Comparison of ENCODE assay signal across 8 cellular contexts in genomic region chr20:36571564-36572504, GRCh38. TPM values are rescaled to one million over a fixed set of nuclear protein-coding genes. Genes with fewer than 3 reads are reported as not detected.
DNase-seq lines count a peak whose midpoint lies in the region; ATAC-seq and TF ChIP-seq lines count a peak whose summit lies in the region.

No MANE protein-coding gene starts in this region.

- H3K9me3 ChIP-seq in left lung (no peaks in the 10 kb centered on the region), thymus (ENCODE audit: control insufficient read depth) (no peaks in the 10 kb centered on the region)

- in situ Hi-C loops in ACHN (cut with HindIII; ENCODE audit: low pct_ligation_motif_present, low pct_unique_long_range_greater_than_20kb, low sequenced_read_pairs): no loop called here

- no peak for ATAC-seq in activated CD8-positive, alpha-beta T cell treated with anti-CD3 and anti-CD28 coated beads, Interleukin-2, amount 10 ng/mL, durations not matched to agents 7 days and 5 days
- ATAC-seq in left lung (no peak), GM18907 (IDR thresholded peaks at IDR 0.05; ENCODE audit: unreplicated experiment) (no peak), GM19463 (IDR thresholded peaks at IDR 0.05; ENCODE audit: unreplicated experiment) (no peak)

- DNase-seq in activated CD4-positive, alpha-beta T cell treated with anti-CD3 and anti-CD28 coated beads, Interleukin-2, amount 10 ng/mL, durations not matched to agents 7 days and 5 days: no peak
- no peak for DNase-seq in activated CD4-positive, alpha-beta T cell treated with anti-CD3 and anti-CD28 coated beads, Interleukin-2, amount 50 U/mL, for 4 hours
- DNase-seq in activated CD8-positive, alpha-beta T cell treated with anti-CD3 and anti-CD28 coated beads, Interleukin-2, amount 10 ng/mL, durations not matched to agents 7 days and 5 days: no peak
- DNase-seq in left lung (no peak), ACHN (no peak)

- 60% methylated on average over 17 of the region's 17 CpGs for WGBS in thymus

- H3K27ac Mint-ChIP-seq in activated CD4-positive, alpha-beta T cell treated with anti-CD3 and anti-CD28 coated beads, Interleukin-2, amount 10 ng/mL, durations not matched to agents 7 days and 5 days: peak overlapping the region; percentile 97
- H3K27ac Mint-ChIP-seq in activated CD8-positive, alpha-beta T cell treated with anti-CD3 and anti-CD28 coated beads, Interleukin-2, amount 10 ng/mL, durations not matched to agents 7 days and 5 days: peak overlapping the region; percentile 98

- H3K4me3 ChIP-seq in left lung: no peak overlapping the region
- no peak overlapping the region for H3K4me3 ChIP-seq in thymus (ENCODE audit: low read length)

- CTCF ChIA-PET in activated CD4-positive, alpha-beta T cell treated with anti-CD3 and anti-CD28 coated beads, Interleukin-2, amount 10 ng/mL, durations not matched to agents 7 days and 5 days (lab: Charles Lee): interaction anchor here (0.6 to 2.3 kb wide), 5 partner anchors 10 to 36 kb away, joined by 3 to 6 read pairs (median 4); partner anchors contain the start of gene RAB5IF
- CTCF ChIA-PET in activated CD8-positive, alpha-beta T cell treated with anti-CD3 and anti-CD28 coated beads, Interleukin-2, amount 10 ng/mL, durations not matched to agents 7 days and 5 days (lab: Charles Lee): interaction anchor here (0.5 to 3.0 kb wide), 10 partner anchors 15 to 335 kb away, joined by 3 to 17 read pairs (median 5); partner anchors contain the start of genes DSN1 and RAB5IF

- H3K36me3 Mint-ChIP-seq in activated CD4-positive, alpha-beta T cell treated with anti-CD3 and anti-CD28 coated beads, Interleukin-2, amount 10 ng/mL, durations not matched to agents 7 days and 5 days (ENCODE audit: low read depth): peaks cover 20% of the 10 kb centered on the region
- H3K36me3 Mint-ChIP-seq in activated CD8-positive, alpha-beta T cell treated with anti-CD3 and anti-CD28 coated beads, Interleukin-2, amount 10 ng/mL, durations not matched to agents 7 days and 5 days (ENCODE audit: low read depth): peaks cover 21% of the 10 kb centered on the region

- H3K27me3 ChIP-seq in left lung (peaks cover 0 to 18% of the 10 kb centered on the region in 2 donors), thymus (ENCODE audit: control insufficient read depth, insufficient read depth) (no peaks in the 10 kb centered on the region)

- H3K4me1 ChIP-seq in left lung: peaks cover 4 to 22% of the 10 kb centered on the region in 2 donors
- H3K4me1 ChIP-seq in thymus (ENCODE audit: control insufficient read depth, insufficient read depth, low read length): peaks cover 15% of the 10 kb centered on the region

- H3K36me3 ChIP-seq in left lung (no peaks in the 10 kb centered on the region), thymus (ENCODE audit: control insufficient read depth, insufficient read depth) (no peaks in the 10 kb centered on the region)

- H3K4me3 Mint-ChIP-seq in activated CD4-positive, alpha-beta T cell treated with anti-CD3 and anti-CD28 coated beads, Interleukin-2, amount 10 ng/mL, durations not matched to agents 7 days and 5 days: peak overlapping the region; percentile 75
- peak overlapping the region; percentile 87 for H3K4me3 Mint-ChIP-seq in activated CD8-positive, alpha-beta T cell treated with anti-CD3 and anti-CD28 coated beads, Interleukin-2, amount 10 ng/mL, durations not matched to agents 7 days and 5 days

- H3K27ac ChIP-seq in left lung: peak overlapping the region; percentile 83 to 90
- H3K27ac ChIP-seq in thymus (ENCODE audit: low read depth): peak overlapping the region; percentile 36

- peaks cover 39% of the 10 kb centered on the region for H3K4me1 Mint-ChIP-seq in activated CD4-positive, alpha-beta T cell treated with anti-CD3 and anti-CD28 coated beads, Interleukin-2, amount 10 ng/mL, durations not matched to agents 7 days and 5 days
- peaks cover 40% of the 10 kb centered on the region for H3K4me1 Mint-ChIP-seq in activated CD8-positive, alpha-beta T cell treated with anti-CD3 and anti-CD28 coated beads, Interleukin-2, amount 10 ng/mL, durations not matched to agents 7 days and 5 days (ENCODE audit: low read depth)

- intact Hi-C loops in left lung (cut with DNase I): no loop called here

- POLR2A ChIA-PET in activated CD4-positive, alpha-beta T cell treated with anti-CD3 and anti-CD28 coated beads, Interleukin-2, amount 10 ng/mL, durations not matched to agents 7 days and 5 days (lab: Charles Lee): no interaction called here
- POLR2A ChIA-PET in activated CD8-positive, alpha-beta T cell treated with anti-CD3 and anti-CD28 coated beads, Interleukin-2, amount 10 ng/mL, durations not matched to agents 7 days and 5 days (lab: Charles Lee): interaction anchor here (0.5 to 6.6 kb wide), 9 partner anchors 14 to 618 kb away, joined by 3 to 70 read pairs (median 5); partner anchors contain the start of genes DSN1, RAB5IF, SCAND1 and SLA2

- no peaks in the 10 kb centered on the region for H3K27me3 Mint-ChIP-seq in activated CD4-positive, alpha-beta T cell treated with anti-CD3 and anti-CD28 coated beads, Interleukin-2, amount 10 ng/mL, durations not matched to agents 7 days and 5 days
- no peaks in the 10 kb centered on the region for H3K27me3 Mint-ChIP-seq in activated CD8-positive, alpha-beta T cell treated with anti-CD3 and anti-CD28 coated beads, Interleukin-2, amount 10 ng/mL, durations not matched to agents 7 days and 5 days (ENCODE audit: low read depth)

- H3K9me3 Mint-ChIP-seq in activated CD4-positive, alpha-beta T cell treated with anti-CD3 and anti-CD28 coated beads, Interleukin-2, amount 10 ng/mL, durations not matched to agents 7 days and 5 days: no peaks in the 10 kb centered on the region
- no peaks in the 10 kb centered on the region for H3K9me3 Mint-ChIP-seq in activated CD8-positive, alpha-beta T cell treated with anti-CD3 and anti-CD28 coated beads, Interleukin-2, amount 10 ng/mL, durations not matched to agents 7 days and 5 days (ENCODE audit: insufficient read depth)

- TF ChIP-seq CTCF in left lung (IDR thresholded peaks at IDR 0.05): no peak

RNA-seq across cellular contexts. Expression of gene TGIF2, which starts 1.6 kb away (rescaled TPM):
- 10 to 100 TPM; 24.1 to 26.0 TPM for total RNA-seq in activated CD4-positive, alpha-beta T cell treated with anti-CD3 and anti-CD28 coated beads, Interleukin-2, amount 10 ng/mL, durations not matched to agents 7 days and 5 days
- total RNA-seq in activated CD8-positive, alpha-beta T cell treated with anti-CD3 and anti-CD28 coated beads, Interleukin-2, amount 10 ng/mL, durations not matched to agents 7 days and 5 days: 10 to 100 TPM; 29.2 to 32.9 TPM
- 10 to 100 TPM; 11.2 to 11.5 TPM for total RNA-seq in left lung
- polyA plus RNA-seq in thymus: 14.2 TPM

RNA-seq across cellular contexts. Expression of gene MYL9, which starts 30.5 kb away (rescaled TPM):
- under 1 TPM; 0.25 to 0.42 TPM for total RNA-seq in activated CD4-positive, alpha-beta T cell treated with anti-CD3 and anti-CD28 coated beads, Interleukin-2, amount 10 ng/mL, durations not matched to agents 7 days and 5 days
- total RNA-seq in activated CD8-positive, alpha-beta T cell treated with anti-CD3 and anti-CD28 coated beads, Interleukin-2, amount 10 ng/mL, durations not matched to agents 7 days and 5 days: under 1 TPM; 0.18 to 0.31 TPM
- total RNA-seq in left lung: 100 to 1,000 TPM; 319 to 344 TPM
- 138 TPM for polyA plus RNA-seq in thymus

RNA-seq across cellular contexts. Expression of gene RAB5IF, which starts 33.7 kb away (rescaled TPM):
- 10 to 100 TPM; 87.9 to 97.0 TPM for total RNA-seq in activated CD4-positive, alpha-beta T cell treated with anti-CD3 and anti-CD28 coated beads, Interleukin-2, amount 10 ng/mL, durations not matched to agents 7 days and 5 days
- 100 to 1,000 TPM; 108 to 109 TPM for total RNA-seq in activated CD8-positive, alpha-beta T cell treated with anti-CD3 and anti-CD28 coated beads, Interleukin-2, amount 10 ng/mL, durations not matched to agents 7 days and 5 days
- total RNA-seq in left lung: 100 to 1,000 TPM in 1 of 2 donors, 10 to 100 TPM in 1; 99.0 to 167 TPM
- 103 TPM for polyA plus RNA-seq in thymus

Comparison
In these comparisons a context has a peak if more than half of its experiments do, and no peak if none do; other contexts are left out.
1. RNA of gene MYL9, which starts 30.5 kb away (total RNA-seq): 319 to 344 TPM in left lung; 0.25 to 0.42 TPM in activated CD4-positive, alpha-beta T cell treated with anti-CD3 and anti-CD28 coated beads, Interleukin-2, amount 10 ng/mL, durations not matched to agents 7 days and 5 days and 0.18 to 0.31 TPM in activated CD8-positive, alpha-beta T cell treated with anti-CD3 and anti-CD28 coated beads, Interleukin-2, amount 10 ng/mL, durations not matched to agents 7 days and 5 days; every median in the first group is over 100 times any median in the second.